Comparison of ENCODE assay signal across 8 cellular contexts in the genomic region with DNA sequence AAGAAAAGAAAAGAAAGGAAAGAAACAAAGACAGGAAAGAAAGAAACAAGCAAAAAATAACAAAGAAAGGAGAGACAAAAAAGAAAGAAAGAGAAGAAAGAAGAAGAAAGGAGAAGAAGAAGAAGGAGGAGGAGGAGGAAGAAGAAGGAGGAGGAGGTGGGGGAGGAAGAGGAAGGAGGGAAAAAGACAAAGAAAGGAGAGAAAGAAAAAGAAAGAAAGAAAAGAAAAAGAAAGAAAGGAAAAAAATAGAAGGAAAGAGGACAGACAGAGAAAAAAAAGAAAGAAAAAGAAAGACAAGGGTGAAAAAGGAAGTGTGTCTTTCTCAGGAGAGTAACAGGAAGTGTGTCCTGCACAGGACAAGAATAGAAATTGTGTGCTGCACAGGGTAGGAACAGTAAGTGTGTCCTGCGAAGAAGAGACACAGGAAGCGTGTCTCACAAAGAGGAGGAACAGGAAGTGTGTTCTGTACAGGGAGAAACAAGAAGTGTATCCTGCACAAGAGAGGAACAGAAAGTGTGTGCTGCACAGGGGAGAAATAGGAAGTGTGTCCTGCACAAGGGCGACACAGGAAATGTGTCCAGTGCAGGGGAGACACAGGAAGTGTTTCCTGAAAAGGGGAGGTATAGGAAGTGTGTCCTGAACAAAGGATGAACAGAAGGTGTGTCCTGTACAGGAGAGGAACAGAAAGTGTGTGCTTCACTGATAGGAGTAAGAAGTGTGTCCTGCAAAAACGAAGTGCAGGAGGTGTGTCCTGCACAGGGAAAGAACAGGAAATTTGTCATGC.
A peak's percentile ranks its signal among the peaks of the same experiment; 100 is the strongest.
DNase-seq lines count a peak whose midpoint lies in the region; ATAC-seq and TF ChIP-seq lines count a peak whose summit lies in the region.
"Had no signal": no experiment of that assay in that cellular context is flagged by ENCODE, and none has a peak within 500 bp of the region (broad histone marks: within the 10 kb centered on the region; RNA-seq: fewer than 3 reads in every experiment).

No MANE protein-coding gene starts in this region.

- TF ChIP-seq CTCF in esophagus squamous epithelium (IDR thresholded peaks at IDR 0.05) = no peak

- ATAC-seq in GM18511 (IDR thresholded peaks at IDR 0.05; ENCODE audit: unreplicated experiment) (peak; percentile 70), HG02759 (IDR thresholded peaks at IDR 0.05; ENCODE audit: unreplicated experiment) (peak; percentile 63)
- ATAC-seq in naive thymus-derived CD8-positive, alpha-beta T cell = peak in 1 of 2 donors; percentile 61

- peaks cover 14 to 23% (median 18%) of the 10 kb centered on the region in 4 donors for H3K4me1 Mint-ChIP-seq in naive thymus-derived CD8-positive, alpha-beta T cell

- intact Hi-C loops in esophagus squamous epithelium (cut with DNase I) = no loop called here

- peaks cover 0 to 74% (median 33%) of the 10 kb centered on the region in 9 donors for H3K9me3 Mint-ChIP-seq in naive thymus-derived CD8-positive, alpha-beta T cell

- H3K9me3 ChIP-seq in SJCRH30 (replicated peaks) (no peaks in the 10 kb centered on the region), esophagus squamous epithelium (no peaks in the 10 kb centered on the region)

- no peak overlapping the region for H3K4me3 ChIP-seq in SJCRH30
- no peak overlapping the region for H3K4me3 ChIP-seq in esophagus squamous epithelium

- H3K4me1 ChIP-seq in SJCRH30 (peaks cover 6% of the 10 kb centered on the region), esophagus squamous epithelium (no peaks in the 10 kb centered on the region)

- H3K27ac ChIP-seq in SJCRH30 (no peak overlapping the region), esophagus squamous epithelium (no peak overlapping the region)

- no peak for TF ChIP-seq POLR2A in esophagus squamous epithelium (IDR thresholded peaks at IDR 0.05)

- H3K27me3 ChIP-seq in SJCRH30 (no peaks in the 10 kb centered on the region), esophagus squamous epithelium (no peaks in the 10 kb centered on the region)

- WGBS in esophagus squamous epithelium, 2 donors = 56 to 67% methylated on average over 4 of the region's 4 CpGs

- peaks cover 0 to 43% (median 8%) of the 10 kb centered on the region in 3 donors for H3K36me3 Mint-ChIP-seq in naive thymus-derived CD8-positive, alpha-beta T cell

- POLR2A ChIA-PET in naive thymus-derived CD8-positive, alpha-beta T cell (lab: Charles Lee) = no interaction called here

- peak overlapping the region; percentile 80 to 96 (median 92) for H3K27ac Mint-ChIP-seq in naive thymus-derived CD8-positive, alpha-beta T cell

- peaks cover 0 to 2% (median 0%) of the 10 kb centered on the region in 5 donors for H3K27me3 Mint-ChIP-seq in naive thymus-derived CD8-positive, alpha-beta T cell

- H3K4me3 Mint-ChIP-seq in naive thymus-derived CD8-positive, alpha-beta T cell = peak overlapping the region; percentile 48 to 88 (median 80)

- no peaks in the 10 kb centered on the region for H3K36me3 ChIP-seq in SJCRH30
- H3K36me3 ChIP-seq in esophagus squamous epithelium = no peaks in the 10 kb centered on the region

- DNase-seq in SJCRH30 (peak; percentile 10 to 28), esophagus squamous epithelium (lab: John Stamatoyannopoulos, UW) (no peak), NCI-H2029 (lab: John Stamatoyannopoulos, UW) (no peak), NCI-H1436 treated with DMSO at 0.1 percent for 48 hours (lab: John Stamatoyannopoulos, UW) (no peak)
- DNase-seq in naive thymus-derived CD8-positive, alpha-beta T cell = peak in 1 of 10 donors; percentile 18
- DNase-seq: NCI-H524 had no signal

Comparison
In these comparisons a context has a peak if more than half of its experiments do, and no peak if none do; other contexts are left out.
1. DNase-seq: peak in SJCRH30 (2 of 2); none in esophagus squamous epithelium (single experiment), NCI-H2029 (single experiment) and NCI-H1436 treated with DMSO at 0.1 percent for 48 hours (single experiment).